Comparison of ENCODE assay signal across 10 cellular contexts in genomic region chr17:81385320-81386111, GRCh38.
A peak's percentile ranks its signal among the peaks of the same experiment; 100 is the strongest.
DNase-seq lines count a peak whose midpoint lies in the region; TF ChIP-seq lines count a peak whose summit lies in the region.
"Had no signal": no experiment of that assay in that cellular context is flagged by ENCODE, and none has a peak within 500 bp of the region (broad histone marks: within the 10 kb centered on the region; RNA-seq: fewer than 3 reads in every experiment).

No MANE protein-coding gene starts in this region.

- H3K27me3 ChIP-seq in layer of hippocampus (ENCODE audit: control insufficient read depth, insufficient read depth, low read length): peaks cover 2% of the 10 kb centered on the region

- peak in 56 of 58 donors; percentile 52 to 100 (median 92) for DNase-seq in anterior cingulate cortex (lab: John Stamatoyannopoulos, UW)
- peak; percentile 76 for DNase-seq in retina
- no peak for DNase-seq in HEK293T (ENCODE audit: extremely low spot score)
- DNase-seq in activated gamma-delta T cell (lab: John Stamatoyannopoulos, UW): no peak
- no peak for DNase-seq in T-helper 1 cell
- DNase-seq in GM03348 (ENCODE audit: low spot score): no peak
- DNase-seq: activated T-cell treated with anti-CD3 and anti-CD28 coated beads for 4 hours, SIG-M5 had no signal

- POLR2A ChIA-PET in HEK293 (lab: Yijun Ruan, JAX) (interaction anchor here (0.7 to 1.3 kb wide), 4 partner anchors 10 to 90 kb away, joined by 3 to 6 read pairs (median 4); partner anchors contain the start of gene BAHCC1), HEK293T (lab: Yijun Ruan, JAX) (interaction anchor here (1.0 kb wide), 1 partner anchor 9 kb away, joined by 4 read pairs; the partner anchor contains the start of gene BAHCC1)

- no peak overlapping the region for H3K4me3 ChIP-seq in HEK293 (ENCODE audit: low read depth, low read length)

- H3K36me3 ChIP-seq in HEK293 (ENCODE audit: control insufficient read depth in 2 of 2, insufficient read depth in 1 of 2, low read length in 2 of 2): no peaks in the 10 kb centered on the region

- CTCF ChIA-PET in HEK293 (lab: Yijun Ruan, JAX): interaction anchor here (0.8 to 1.5 kb wide), 3 partner anchors 11 to 100 kb away, joined by 3 to 6 read pairs (median 3); no protein-coding TSS in a partner anchor
- CTCF ChIA-PET in HEK293T (lab: Yijun Ruan, JAX): interaction anchor here (0.6 kb wide), 1 partner anchor 244 kb away, joined by 3 read pairs; no protein-coding TSS in a partner anchor

- H3K4me1 ChIP-seq in HEK293 (ENCODE audit: control insufficient read depth, insufficient read depth, low read length): peaks cover 13% of the 10 kb centered on the region

- H3K27ac ChIP-seq in HEK293 (ENCODE audit: extremely low read depth, low read depth, low read length) (peak overlapping the region; percentile 17; the same call in 1 of the 2 replicates), layer of hippocampus (ENCODE audit: low read depth, low read length) (peak overlapping the region; percentile 98)

- no peaks in the 10 kb centered on the region for H3K9me3 ChIP-seq in HEK293 (ENCODE audit: control insufficient read depth, insufficient read depth, low read depth, low read length)

- TF ChIP-seq CTCF in HEK293 (tag by site-specific recombination; IDR thresholded peaks at IDR 0.05): no peak

TF ChIP-seq in HEK293, 187 proteins besides CTCF, POLR2A, EP300 and RAD21:
- no peak for TF ChIP-seq ZNF560 (tag by site-specific recombination; IDR thresholded peaks at IDR 0.05; ENCODE audit: borderline replicate concordance)
- 0 out of 2 replicates have a peak, but pooled peaks have one; percentile 8 for TF ChIP-seq ZNF341 (tag by site-specific recombination; IDR thresholded peaks at IDR 0.05; ENCODE audit: low read depth)
TF ChIP-seq in HEK293: peak in this region for 1.

TF ChIP-seq in HEK293T, 16 proteins besides CTCF, POLR2A, EP300 and RAD21:
- TF ChIP-seq HDGF (IDR thresholded peaks at IDR 0.05; ENCODE audit: borderline replicate concordance) (no peak), FOXM1 (IDR thresholded peaks at IDR 0.05; ENCODE audit: borderline replicate concordance) (no peak), SP1 (IDR thresholded peaks at IDR 0.05) (no peak), BHLHE40 (IDR thresholded peaks at IDR 0.05; ENCODE audit: borderline replicate concordance) (no peak), LEF1 (IDR thresholded peaks at IDR 0.05; ENCODE audit: borderline replicate concordance) (no peak)

Comparison
In these comparisons a context has a peak if more than half of its experiments do, and no peak if none do; other contexts are left out.
1. DNase-seq: peak in anterior cingulate cortex (56 of 58) and retina (single experiment); none in HEK293T (single experiment), activated gamma-delta T cell (single experiment), T-helper 1 cell (0 of 5) and GM03348 (single experiment).